ENCODE assay signal across 1 cellular context in the genomic region with DNA sequence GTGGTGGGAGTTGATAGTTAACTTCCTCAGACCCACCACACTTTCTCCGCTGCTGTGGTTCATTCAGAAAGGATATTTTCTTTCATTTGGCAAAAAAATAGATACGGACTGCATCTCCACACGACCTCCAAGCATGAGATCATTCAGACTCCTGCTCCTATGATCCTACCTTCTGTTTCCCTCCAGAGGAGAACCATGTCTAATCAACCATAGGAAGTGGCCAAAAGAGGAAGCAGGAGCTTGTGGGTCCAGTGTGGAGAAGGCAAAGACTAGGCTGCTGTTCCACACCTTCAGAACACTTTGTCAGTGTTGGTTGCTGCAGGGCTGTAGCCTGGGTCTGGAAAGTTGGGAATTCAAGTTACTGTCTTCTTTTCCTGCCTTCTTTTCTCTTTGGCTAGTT.
TF ChIP-seq lines count a peak whose summit lies in the region.

No MANE protein-coding gene starts in this region.

TF ChIP-seq in K562, 482 proteins besides CTCF, POLR2A, EP300 and RAD21 (continued from another document):
- TF ChIP-seq ETV5 (CRISPR knock-in tag; IDR thresholded peaks at IDR 0.05; ENCODE audit: low read depth): no peak
- TF ChIP-seq SPI1 (IDR thresholded peaks at IDR 0.05; ENCODE audit: borderline replicate concordance, low read depth, low read length): peak; percentile 93
- TF ChIP-seq, protein P1, sequence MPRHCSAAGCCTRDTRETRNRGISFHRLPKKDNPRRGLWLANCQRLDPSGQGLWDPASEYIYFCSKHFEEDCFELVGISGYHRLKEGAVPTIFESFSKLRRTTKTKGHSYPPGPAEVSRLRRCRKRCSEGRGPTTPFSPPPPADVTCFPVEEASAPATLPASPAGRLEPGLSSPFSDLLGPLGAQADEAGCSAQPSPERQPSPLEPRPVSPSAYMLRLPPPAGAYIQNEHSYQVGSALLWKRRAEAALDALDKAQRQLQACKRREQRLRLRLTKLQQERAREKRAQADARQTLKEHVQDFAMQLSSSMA (CRISPR knock-in tag; IDR thresholded peaks at IDR 0.05): no peak
- no peak for TF ChIP-seq ARHGAP35 (IDR thresholded peaks at IDR 0.05; ENCODE audit: partially characterized antibody)
- no peak for TF ChIP-seq NR4A1 (CRISPR knock-in tag; IDR thresholded peaks at IDR 0.05)
- TF ChIP-seq NR4A1 (tag; IDR thresholded peaks at IDR 0.05): no peak
- TF ChIP-seq, protein P2, sequence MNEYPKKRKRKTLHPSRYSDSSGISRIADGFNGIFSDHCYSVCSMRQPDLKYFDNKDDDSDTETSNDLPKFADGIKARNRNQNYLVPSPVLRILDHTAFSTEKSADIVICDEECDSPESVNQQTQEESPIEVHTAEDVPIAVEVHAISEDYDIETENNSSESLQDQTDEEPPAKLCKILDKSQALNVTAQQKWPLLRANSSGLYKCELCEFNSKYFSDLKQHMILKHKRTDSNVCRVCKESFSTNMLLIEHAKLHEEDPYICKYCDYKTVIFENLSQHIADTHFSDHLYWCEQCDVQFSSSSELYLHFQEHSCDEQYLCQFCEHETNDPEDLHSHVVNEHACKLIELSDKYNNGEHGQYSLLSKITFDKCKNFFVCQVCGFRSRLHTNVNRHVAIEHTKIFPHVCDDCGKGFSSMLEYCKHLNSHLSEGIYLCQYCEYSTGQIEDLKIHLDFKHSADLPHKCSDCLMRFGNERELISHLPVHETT (CRISPR knock-in tag; conservative IDR thresholded peaks at IDR 0.05 in 1 of 2, IDR thresholded peaks at IDR 0.05 in 1 of 2): no peak
- no peak for TF ChIP-seq KDM5B (IDR thresholded peaks at IDR 0.05; ENCODE audit: insufficient replicate concordance, low read depth, low read length)
- no peak for TF ChIP-seq PML (IDR thresholded peaks at IDR 0.05; ENCODE audit: low read length)
- TF ChIP-seq, protein P3, sequence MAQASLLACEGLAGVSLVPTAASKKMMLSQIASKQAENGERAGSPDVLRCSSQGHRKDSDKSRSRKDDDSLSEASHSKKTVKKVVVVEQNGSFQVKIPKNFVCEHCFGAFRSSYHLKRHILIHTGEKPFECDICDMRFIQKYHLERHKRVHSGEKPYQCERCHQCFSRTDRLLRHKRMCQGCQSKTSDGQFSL (CRISPR knock-in tag; IDR thresholded peaks at IDR 0.05): no peak
- TF ChIP-seq, protein P3 (tag; IDR thresholded peaks at IDR 0.05): no peak
- no peak for TF ChIP-seq MCM3 (IDR thresholded peaks at IDR 0.05)
- TF ChIP-seq, protein P4, sequence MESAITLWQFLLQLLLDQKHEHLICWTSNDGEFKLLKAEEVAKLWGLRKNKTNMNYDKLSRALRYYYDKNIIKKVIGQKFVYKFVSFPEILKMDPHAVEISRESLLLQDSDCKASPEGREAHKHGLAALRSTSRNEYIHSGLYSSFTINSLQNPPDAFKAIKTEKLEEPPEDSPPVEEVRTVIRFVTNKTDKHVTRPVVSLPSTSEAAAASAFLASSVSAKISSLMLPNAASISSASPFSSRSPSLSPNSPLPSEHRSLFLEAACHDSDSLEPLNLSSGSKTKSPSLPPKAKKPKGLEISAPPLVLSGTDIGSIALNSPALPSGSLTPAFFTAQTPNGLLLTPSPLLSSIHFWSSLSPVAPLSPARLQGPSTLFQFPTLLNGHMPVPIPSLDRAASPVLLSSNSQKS (CRISPR knock-in tag; IDR thresholded peaks at IDR 0.05): no peak
- TF ChIP-seq ZSCAN32 (CRISPR knock-in tag; IDR thresholded peaks at IDR 0.05): peak; percentile 30; the same call in 1 of the 2 replicates
- TF ChIP-seq YY1 (IDR thresholded peaks at IDR 0.05; ENCODE audit: borderline replicate concordance in 1 of 3, control insufficient read depth in 1 of 3, extremely low read depth in 1 of 3, insufficient read depth in 3 of 3, insufficient read length in 1 of 3, insufficient replicate concordance in 2 of 3, low read depth in 1 of 3, low read length in 2 of 3): no peak
- no peak for TF ChIP-seq NEUROD1 (IDR thresholded peaks at IDR 0.05; ENCODE audit: borderline replicate concordance, low read depth, low read length, partially characterized antibody)
- peak; percentile 22; the same call in 1 of the 2 replicates for TF ChIP-seq SMARCE1 (IDR thresholded peaks at IDR 0.05)
- TF ChIP-seq HNRNPK (IDR thresholded peaks at IDR 0.05; ENCODE audit: low read depth, low read length, poor library complexity, severe bottlenecking): no peak
- no peak for TF ChIP-seq ZNF41 (CRISPR knock-in tag; conservative IDR thresholded peaks at IDR 0.05)
- TF ChIP-seq, protein P5, sequence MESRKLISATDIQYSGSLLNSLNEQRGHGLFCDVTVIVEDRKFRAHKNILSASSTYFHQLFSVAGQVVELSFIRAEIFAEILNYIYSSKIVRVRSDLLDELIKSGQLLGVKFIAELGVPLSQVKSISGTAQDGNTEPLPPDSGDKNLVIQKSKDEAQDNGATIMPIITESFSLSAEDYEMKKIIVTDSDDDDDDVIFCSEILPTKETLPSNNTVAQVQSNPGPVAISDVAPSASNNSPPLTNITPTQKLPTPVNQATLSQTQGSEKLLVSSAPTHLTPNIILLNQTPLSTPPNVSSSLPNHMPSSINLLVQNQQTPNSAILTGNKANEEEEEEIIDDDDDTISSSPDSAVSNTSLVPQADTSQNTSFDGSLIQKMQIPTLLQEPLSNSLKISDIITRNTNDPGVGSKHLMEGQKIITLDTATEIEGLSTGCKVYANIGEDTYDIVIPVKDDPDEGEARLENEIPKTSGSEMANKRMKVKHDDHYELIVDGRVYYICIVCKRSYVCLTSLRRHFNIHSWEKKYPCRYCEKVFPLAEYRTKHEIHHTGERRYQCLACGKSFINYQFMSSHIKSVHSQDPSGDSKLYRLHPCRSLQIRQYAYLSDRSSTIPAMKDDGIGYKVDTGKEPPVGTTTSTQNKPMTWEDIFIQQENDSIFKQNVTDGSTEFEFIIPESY (CRISPR knock-in tag; IDR thresholded peaks at IDR 0.05): 0 out of 2 replicates have a peak, but pooled peaks have one; percentile 29
- no peak for TF ChIP-seq ZBTB7A (IDR thresholded peaks at IDR 0.05; ENCODE audit: borderline replicate concordance, control insufficient read depth, low read depth, low read length)
- TF ChIP-seq SOX6 (IDR thresholded peaks at IDR 0.05): no peak
- TF ChIP-seq, protein P6, sequence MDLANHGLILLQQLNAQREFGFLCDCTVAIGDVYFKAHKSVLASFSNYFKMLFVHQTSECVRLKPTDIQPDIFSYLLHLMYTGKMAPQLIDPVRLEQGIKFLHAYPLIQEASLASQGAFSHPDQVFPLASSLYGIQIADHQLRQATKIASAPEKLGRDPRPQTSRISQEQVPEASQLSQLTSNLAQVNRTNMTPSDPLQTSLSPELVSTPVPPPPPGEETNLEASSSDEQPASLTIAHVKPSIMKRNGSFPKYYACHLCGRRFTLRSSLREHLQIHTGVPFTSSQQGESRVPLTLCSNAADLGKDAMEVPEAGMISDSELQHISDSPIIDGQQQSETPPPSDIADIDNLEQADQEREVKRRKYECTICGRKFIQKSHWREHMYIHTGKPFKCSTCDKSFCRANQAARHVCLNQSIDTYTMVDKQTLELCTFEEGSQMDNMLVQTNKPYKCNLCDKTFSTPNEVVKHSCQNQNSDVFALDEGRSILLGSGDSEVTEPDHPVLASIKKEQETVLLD (IDR thresholded peaks at IDR 0.05): no peak
- TF ChIP-seq, protein P7, sequence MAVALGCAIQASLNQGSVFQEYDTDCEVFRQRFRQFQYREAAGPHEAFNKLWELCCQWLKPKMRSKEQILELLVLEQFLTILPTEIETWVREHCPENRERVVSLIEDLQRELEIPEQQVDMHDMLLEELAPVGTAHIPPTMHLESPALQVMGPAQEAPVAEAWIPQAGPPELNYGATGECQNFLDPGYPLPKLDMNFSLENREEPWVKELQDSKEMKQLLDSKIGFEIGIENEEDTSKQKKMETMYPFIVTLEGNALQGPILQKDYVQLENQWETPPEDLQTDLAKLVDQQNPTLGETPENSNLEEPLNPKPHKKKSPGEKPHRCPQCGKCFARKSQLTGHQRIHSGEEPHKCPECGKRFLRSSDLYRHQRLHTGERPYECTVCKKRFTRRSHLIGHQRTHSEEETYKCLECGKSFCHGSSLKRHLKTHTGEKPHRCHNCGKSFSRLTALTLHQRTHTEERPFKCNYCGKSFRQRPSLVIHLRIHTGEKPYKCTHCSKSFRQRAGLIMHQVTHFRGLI (CRISPR knock-in tag; IDR thresholded peaks at IDR 0.05): no peak
- no peak for TF ChIP-seq EZH2 (IDR thresholded peaks at IDR 0.05; ENCODE audit: borderline replicate concordance, low read depth, low read length)
- TF ChIP-seq MTA1 (IDR thresholded peaks at IDR 0.05; ENCODE audit: borderline replicate concordance): no peak
TF ChIP-seq in K562: peak in this region for 9.
